ENCODE assay signal across 8 cellular contexts in the genomic region with DNA sequence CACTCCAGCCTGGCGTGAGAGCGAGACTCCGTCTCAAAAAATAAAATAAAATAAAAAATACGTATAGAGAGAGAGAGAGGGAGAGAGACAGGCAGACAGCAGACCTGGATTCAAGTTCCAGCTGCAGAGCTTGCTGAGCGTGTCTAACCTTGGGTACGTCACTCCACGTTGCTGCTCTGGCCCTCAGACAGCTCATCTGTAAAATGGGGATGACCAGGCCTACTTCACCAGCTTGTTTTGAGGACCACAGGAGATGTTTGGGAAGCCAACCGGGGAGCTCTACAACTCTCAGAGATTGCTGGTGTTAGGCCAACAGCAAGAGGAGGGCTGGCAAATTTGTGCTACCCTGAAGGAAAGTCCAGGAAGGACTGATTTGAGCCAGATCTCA. TPM values are rescaled to one million over a fixed set of nuclear protein-coding genes. Genes with fewer than 3 reads are reported as not detected.
DNase-seq lines count a peak whose midpoint lies in the region; ATAC-seq and TF ChIP-seq lines count a peak whose summit lies in the region.

No MANE protein-coding gene starts in this region.

- H3K4me3 ChIP-seq in NT2/D1 (ENCODE audit: insufficient read length, low read depth) (peak overlapping the region; percentile 70), neural progenitor cell (peak overlapping the region; percentile 80)
- H3K4me3 ChIP-seq in effector memory CD4-positive, alpha-beta T cell (ENCODE audit: insufficient read depth, low read depth, low read length, poor library complexity, severe bottlenecking) = peak overlapping the region; percentile 85

- H3K27ac Mint-ChIP-seq in CD14-positive monocyte (peak overlapping the region in 4 of 7 donors; percentile 55 to 75 (median 64)), neural progenitor cell (peak overlapping the region; percentile 84)

- H3K27me3 ChIP-seq in NT2/D1 (ENCODE audit: insufficient read depth, insufficient read length) (no peaks in the 10 kb centered on the region), neural progenitor cell (peaks cover 25% of the 10 kb centered on the region), foreskin keratinocyte (no peaks in the 10 kb centered on the region)
- no peaks in the 10 kb centered on the region for H3K27me3 ChIP-seq in effector memory CD4-positive, alpha-beta T cell (replicated peaks; ENCODE audit: control insufficient read depth, insufficient read depth, low read length, poor library complexity, severe bottlenecking)

- H3K4me3 Mint-ChIP-seq in CD14-positive monocyte (peak overlapping the region; percentile 93 to 97), neural progenitor cell (peak overlapping the region; percentile 88)

- H3K36me3 ChIP-seq in NT2/D1 (ENCODE audit: insufficient read depth, insufficient read length, low read length) = peaks cover 7% of the 10 kb centered on the region
- no peaks in the 10 kb centered on the region for H3K36me3 ChIP-seq in effector memory CD4-positive, alpha-beta T cell (ENCODE audit: control insufficient read depth, insufficient read depth, low read length)
- H3K36me3 ChIP-seq in neural progenitor cell = no peaks in the 10 kb centered on the region

- peak overlapping the region; percentile 40 for H3K27ac ChIP-seq in effector memory CD4-positive, alpha-beta T cell (ENCODE audit: insufficient read depth, low read length, poor library complexity, severe bottlenecking)
- H3K27ac ChIP-seq in neural progenitor cell (no peak overlapping the region), foreskin keratinocyte (no peak overlapping the region)

- intact Hi-C loops in CD14-positive monocyte (cut with micrococcal nuclease) = loop anchor here in 1 of 2 donors (10.0 kb wide), 1 partner anchor 149 kb away; no protein-coding TSS in a partner anchor

- H3K9me3 ChIP-seq in NT2/D1 (ENCODE audit: insufficient read depth, low read length) = no peaks in the 10 kb centered on the region
- no peaks in the 10 kb centered on the region for H3K9me3 ChIP-seq in effector memory CD4-positive, alpha-beta T cell (ENCODE audit: control insufficient read depth, low read length)
- H3K9me3 ChIP-seq in neural progenitor cell (ENCODE audit: low read depth) = no peaks in the 10 kb centered on the region

- H3K9ac ChIP-seq in NT2/D1 (ENCODE audit: insufficient read length, low read depth) = peak overlapping the region; percentile 68
- no peak overlapping the region for H3K9ac ChIP-seq in neural progenitor cell

- peaks cover 21% of the 10 kb centered on the region for H3F3A ChIP-seq in neural progenitor cell (ENCODE audit: low read depth)

- H3K4me1 ChIP-seq in NT2/D1 (ENCODE audit: insufficient read depth, insufficient read length) (peaks cover 8% of the 10 kb centered on the region), neural progenitor cell (peaks cover 30% of the 10 kb centered on the region), foreskin keratinocyte (no peaks in the 10 kb centered on the region)
- peaks cover 29% of the 10 kb centered on the region for H3K4me1 ChIP-seq in effector memory CD4-positive, alpha-beta T cell (ENCODE audit: control insufficient read depth, insufficient read depth, low read length, poor library complexity, severe bottlenecking)

- H3K9me3 Mint-ChIP-seq in CD14-positive monocyte (peaks cover 0 to 2% (median 0%) of the 10 kb centered on the region in 7 donors), neural progenitor cell (no peaks in the 10 kb centered on the region)

- no peak for TF ChIP-seq CTCF in CD14-positive monocyte (IDR thresholded peaks at IDR 0.05)
- no peak for TF ChIP-seq CTCF in neural progenitor cell (IDR thresholded peaks at IDR 0.05)
- TF ChIP-seq CTCF in foreskin keratinocyte (conservative IDR thresholded peaks at IDR 0.05) = no peak

- ATAC-seq in foreskin keratinocyte = no peak

- peak overlapping the region; percentile 98 for H2AFZ ChIP-seq in neural progenitor cell (replicated peaks)

- peaks cover 10 to 25% (median 23%) of the 10 kb centered on the region in 3 donors for H3K27me3 Mint-ChIP-seq in CD14-positive monocyte (ENCODE audit: low read depth in 3 of 3)
- peaks cover 12% of the 10 kb centered on the region for H3K27me3 Mint-ChIP-seq in neural progenitor cell (ENCODE audit: insufficient read depth, low read depth)

- H3K36me3 Mint-ChIP-seq in CD14-positive monocyte (peaks cover 0 to 1% of the 10 kb centered on the region in 2 donors), neural progenitor cell (no peaks in the 10 kb centered on the region)

- H4K20me1 ChIP-seq in neural progenitor cell (ENCODE audit: low read depth) = peaks cover 12% of the 10 kb centered on the region

- DNase-seq in CD14-positive monocyte (ENCODE audit: low spot score) (no peak), NT2/D1 (ENCODE audit: low read depth, low spot score) (no peak), neural progenitor cell (ENCODE audit: low spot score) (no peak), NAMALWA (ENCODE audit: low spot score) (no peak), NCI-H774 (lab: John Stamatoyannopoulos, UW) (no peak), ureter (ENCODE audit: low spot score) (no peak), foreskin keratinocyte (no peak)
- no peak for DNase-seq in effector memory CD4-positive, alpha-beta T cell

- H3K79me2 ChIP-seq in neural progenitor cell (ENCODE audit: low read depth) = peaks cover 34% of the 10 kb centered on the region

- peak overlapping the region; percentile 72 for H3K4me2 ChIP-seq in neural progenitor cell

- peaks cover 23% of the 10 kb centered on the region for H3K4me1 Mint-ChIP-seq in CD14-positive monocyte
- H3K4me1 Mint-ChIP-seq in neural progenitor cell = peaks cover 41% of the 10 kb centered on the region

RNA-seq across cellular contexts. Expression of a gene that starts 0.5 kb away (rescaled TPM):
- 1 to 10 TPM; 1.0 to 1.6 TPM for polyA plus RNA-seq in CD14-positive monocyte
- total RNA-seq in neural progenitor cell (ENCODE audit: low replicate concordance) = 28.3 and 36.0 TPM in 2 replicates
- 36.3 TPM for total RNA-seq in ureter
- 3.4 TPM in 2 replicates for total RNA-seq in foreskin keratinocyte
- polyA plus RNA-seq in foreskin keratinocyte = 1.3 and 1.4 TPM in 2 replicates
